In the genomic region with DNA sequence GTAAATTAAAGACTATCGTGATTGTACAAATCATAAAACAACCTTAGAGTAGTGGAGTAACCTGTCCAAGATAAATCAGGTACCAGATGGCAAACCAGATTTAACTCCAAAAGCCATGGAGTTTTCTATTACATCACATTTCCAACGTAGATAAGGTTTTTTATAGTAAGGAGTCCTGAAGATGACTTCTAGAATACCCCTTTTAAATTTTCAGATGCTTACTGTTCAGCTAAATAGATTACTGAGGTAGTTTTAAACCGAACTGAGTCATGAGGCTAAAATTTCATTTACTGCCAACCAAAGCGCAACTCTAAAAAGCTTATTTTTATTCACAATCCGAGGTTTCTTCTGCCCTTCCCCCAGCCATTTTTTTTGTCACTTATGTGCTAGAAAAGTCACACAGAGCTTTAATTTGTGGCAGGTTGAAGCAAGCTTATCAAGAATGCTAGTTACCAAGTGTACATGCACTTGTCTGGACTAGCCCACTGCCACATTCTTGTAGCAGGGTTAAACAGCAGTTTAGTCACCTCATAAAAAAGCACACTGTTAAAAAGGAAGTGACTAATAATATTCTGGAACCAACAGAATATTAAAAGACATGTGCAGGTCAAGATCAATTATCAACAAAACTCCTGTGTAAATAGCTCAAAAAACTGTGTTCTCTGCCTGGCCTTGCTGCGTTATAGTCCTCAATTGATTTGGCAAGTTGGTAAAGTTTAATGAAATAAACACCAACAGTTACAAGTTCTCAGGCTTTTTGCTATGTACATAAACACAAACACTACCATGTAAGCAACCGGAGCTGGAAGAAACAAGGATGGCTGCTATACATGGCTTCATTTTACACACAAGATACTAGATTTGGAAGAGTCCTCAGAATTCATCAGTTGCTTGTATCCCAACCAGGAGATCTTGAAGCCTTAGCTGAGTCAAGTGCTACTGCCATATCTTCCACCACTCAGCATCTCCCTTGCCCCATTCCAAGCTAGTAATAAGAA, we compare ENCODE assay signal across 7 cellular contexts.
DNase-seq lines count a peak whose midpoint lies in the region; ATAC-seq and TF ChIP-seq lines count a peak whose summit lies in the region.

No MANE protein-coding gene starts in this region.

- TF ChIP-seq EP300 in gastroesophageal sphincter (IDR thresholded peaks at IDR 0.05), result no peak

- peak; percentile 48 for DNase-seq in NCI-H146 treated with DMSO at 0.1 percent for 48 hours (lab: John Stamatoyannopoulos, UW; ENCODE audit: unreplicated experiment)
- peak; percentile 55 for DNase-seq in choroid plexus epithelial cell (ENCODE audit: low read depth)
- peak; percentile 21 for DNase-seq in stromal cell of bone marrow (ENCODE audit: low read depth)
- no peak for DNase-seq in NCI-H2107 (lab: John Stamatoyannopoulos, UW)

- no peaks in the 10 kb centered on the region for H3K36me3 ChIP-seq in gastroesophageal sphincter

- no peak for TF ChIP-seq CTCF in choroid plexus epithelial cell (conservative IDR thresholded peaks at IDR 0.05; ENCODE audit: low read depth, low read length)
- TF ChIP-seq CTCF in gastroesophageal sphincter (IDR thresholded peaks at IDR 0.05), result no peak

- H3K4me3 ChIP-seq in choroid plexus epithelial cell (ENCODE audit: low read depth, low read length), result no peak overlapping the region
- no peak overlapping the region for H3K4me3 ChIP-seq in gastroesophageal sphincter

- TF ChIP-seq POLR2A in gastroesophageal sphincter (IDR thresholded peaks at IDR 0.05), result no peak

- no peaks in the 10 kb centered on the region for H3K4me1 ChIP-seq in gastroesophageal sphincter

- ATAC-seq in GM18868 (IDR thresholded peaks at IDR 0.05; ENCODE audit: unreplicated experiment) (peak; percentile 73), gastroesophageal sphincter (no peak), GM19351 (IDR thresholded peaks at IDR 0.05; ENCODE audit: unreplicated experiment) (no peak)

- H3K27me3 ChIP-seq in gastroesophageal sphincter, result no peaks in the 10 kb centered on the region

- H3K9me3 ChIP-seq in gastroesophageal sphincter, result no peaks in the 10 kb centered on the region

- 68 to 75% methylated on average over 7 of the region's 7 CpGs for WGBS in gastroesophageal sphincter (ENCODE audit: low coverage in 1 of 2), 2 donors

- no peak overlapping the region for H3K27ac ChIP-seq in gastroesophageal sphincter
